Comparison of ENCODE assay signal across 7 cellular contexts in the genomic region with DNA sequence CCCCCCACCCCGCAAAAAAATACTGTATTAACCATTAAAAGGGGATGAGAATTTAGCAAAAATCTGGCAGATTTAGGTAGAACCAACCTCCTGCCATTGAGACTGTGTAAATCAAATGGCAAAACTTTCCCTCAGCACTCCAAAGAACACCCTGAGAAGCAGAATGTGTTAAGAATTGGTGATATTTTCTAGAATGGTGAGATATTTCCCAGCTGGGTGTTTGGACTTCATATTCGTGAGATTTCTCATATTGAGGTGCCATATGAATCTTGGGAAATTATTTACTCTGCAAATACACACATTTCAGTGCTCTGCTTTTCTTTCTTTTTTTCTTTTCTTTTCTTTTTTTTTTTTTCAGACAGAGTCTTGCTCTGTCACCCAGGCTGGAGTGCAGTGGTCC.
"Had no signal": no experiment of that assay in that cellular context is flagged by ENCODE, and none has a peak within 500 bp of the region (broad histone marks: within the 10 kb centered on the region; RNA-seq: fewer than 3 reads in every experiment).

No MANE protein-coding gene starts in this region.

- FAIRE-seq: HepG2, HTR-8/SVneo, K562 had no signal

- ATAC-seq: HepG2, K562 had no signal

- DNase-seq: IMR-90, KBM-7, KG1 had no signal

- H3K27ac ChIP-seq: HL-60 had no signal

- H3K4me3 ChIP-seq: K562 had no signal
